20 cellular contexts compared by ENCODE assay signal in the genomic region with DNA sequence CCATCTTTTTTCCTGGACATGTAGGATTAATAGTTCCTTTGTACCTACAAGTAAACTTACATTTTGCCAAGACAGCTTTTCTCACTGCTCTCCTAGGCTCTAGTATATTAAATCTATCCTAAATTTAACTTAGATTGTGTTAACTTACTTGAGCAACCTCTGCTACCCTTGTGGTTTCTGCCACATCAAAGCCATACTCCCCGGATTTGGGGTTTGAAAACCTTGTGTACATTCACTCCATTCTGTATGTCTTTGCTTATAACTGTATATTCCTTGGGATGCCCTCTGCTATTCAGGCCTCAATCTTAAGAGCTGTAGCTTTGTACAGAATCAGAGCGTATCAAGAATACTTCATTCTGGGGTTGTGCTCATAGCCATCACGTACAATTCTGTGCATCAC.
A peak's percentile ranks its signal among the peaks of the same experiment; 100 is the strongest.
DNase-seq lines count a peak whose midpoint lies in the region; ATAC-seq lines count a peak whose summit lies in the region.
"Had no signal": no experiment of that assay in that cellular context is flagged by ENCODE, and none has a peak within 500 bp of the region (broad histone marks: within the 10 kb centered on the region; RNA-seq: fewer than 3 reads in every experiment).

No MANE protein-coding gene starts in this region.

- no peak overlapping the region for H2BK5ac ChIP-seq in trophoblast cell (ENCODE audit: low read depth, low read length, poor library complexity)

- H3K36me3 Mint-ChIP-seq in T-cell: peaks cover 7% of the 10 kb centered on the region
- H3K36me3 Mint-ChIP-seq in activated T-helper 1 cell treated with anti-CD3 and anti-CD28 coated beads, Interleukin-12 subunit alpha, Interleukin-12 subunit beta, Interleukin-2, Interleukin-4 antibody, amounts not matched to agents 30 ng/mL and 10 ng/mL and 1 ng/mL, durations not matched to agents 14 hours and 24 hours and 36 hours (ENCODE audit: low read depth): peaks cover 10% of the 10 kb centered on the region
- H3K36me3 Mint-ChIP-seq in immature natural killer cell: peaks cover 4 to 5% (median 4%) of the 10 kb centered on the region in 3 donors

- peaks cover 0 to 3% of the 10 kb centered on the region in 2 experiments for H3K36me3 ChIP-seq in trophoblast cell (ENCODE audit: control insufficient read depth in 1 of 2, insufficient read depth in 2 of 2, low read length in 2 of 2)
- H3K36me3 ChIP-seq: ascending aorta, vagina had no signal

- no peaks in the 10 kb centered on the region for H3K27me3 ChIP-seq in trophoblast cell (ENCODE audit: insufficient read depth, low read length)
- H3K27me3 ChIP-seq: ascending aorta, hepatocyte, vagina had no signal

- intact Hi-C loops in activated T-helper 1 cell treated with anti-CD3 and anti-CD28 coated beads, Interleukin-12 subunit alpha, Interleukin-12 subunit beta, Interleukin-2, Interleukin-4 antibody, amounts not matched to agents 30 ng/mL and 10 ng/mL and 1 ng/mL, durations not matched to agents 14 hours and 24 hours and 36 hours (cut with micrococcal nuclease): loop anchor here (2.0 kb wide), 1 partner anchor 60 kb away; the partner anchor contains the start of gene ARIH1

- no peak overlapping the region for H4K12ac ChIP-seq in trophoblast cell (ENCODE audit: low read depth, low read length)

- CTCF ChIA-PET in T-cell (lab: Charles Lee): interaction anchor here (0.7 to 2.1 kb wide), 4 partner anchors 59 to 159 kb away, joined by 3 to 9 read pairs (median 4); partner anchors contain the start of genes ARIH1 (in 1 of the 2) and HEXA (in 1 of the 2)

- no peak overlapping the region for H2AK5ac ChIP-seq in trophoblast cell (ENCODE audit: low read length)

- H3K9me3 ChIP-seq in trophoblast cell (ENCODE audit: insufficient read depth, low read depth, low read length): no peaks in the 10 kb centered on the region
- H3K9me3 ChIP-seq: ascending aorta, vagina had no signal

- no peaks in the 10 kb centered on the region for H3K79me1 ChIP-seq in trophoblast cell (ENCODE audit: low read length)

- H3K27me3 Mint-ChIP-seq in T-cell (no peaks in the 10 kb centered on the region), immature natural killer cell (ENCODE audit: low read depth in 3 of 3) (no peaks in the 10 kb centered on the region)
- no peaks in the 10 kb centered on the region for H3K27me3 Mint-ChIP-seq in activated T-helper 1 cell treated with anti-CD3 and anti-CD28 coated beads, Interleukin-12 subunit alpha, Interleukin-12 subunit beta, Interleukin-2, Interleukin-4 antibody, amounts not matched to agents 30 ng/mL and 10 ng/mL and 1 ng/mL, durations not matched to agents 14 hours and 24 hours and 36 hours (ENCODE audit: insufficient read depth)

- H3K4me1 Mint-ChIP-seq in T-cell: peaks cover 66 to 72% (median 70%) of the 10 kb centered on the region in 3 donors
- H3K4me1 Mint-ChIP-seq in activated T-helper 1 cell treated with anti-CD3 and anti-CD28 coated beads, Interleukin-12 subunit alpha, Interleukin-12 subunit beta, Interleukin-2, Interleukin-4 antibody, amounts not matched to agents 30 ng/mL and 10 ng/mL and 1 ng/mL, durations not matched to agents 14 hours and 24 hours and 36 hours (ENCODE audit: low read depth): peaks cover 23% of the 10 kb centered on the region
- H3K4me1 Mint-ChIP-seq in immature natural killer cell: peaks cover 38 to 93% of the 10 kb centered on the region in 2 donors

- H2AFZ ChIP-seq in trophoblast cell (ENCODE audit: insufficient read depth, low read length, poor library complexity): no peak overlapping the region
- H2AFZ ChIP-seq: hepatocyte had no signal

- H4K8ac ChIP-seq in trophoblast cell (ENCODE audit: low read depth, low read length): no peak overlapping the region

- no peak overlapping the region for H3K14ac ChIP-seq in trophoblast cell (ENCODE audit: low read length)

- H3K9me3 Mint-ChIP-seq in T-cell (peaks cover 0 to 5% (median 0%) of the 10 kb centered on the region in 3 donors), immature natural killer cell (peaks cover 0 to 4% (median under 1%) of the 10 kb centered on the region in 6 donors)
- H3K9me3 Mint-ChIP-seq in activated T-helper 1 cell treated with anti-CD3 and anti-CD28 coated beads, Interleukin-12 subunit alpha, Interleukin-12 subunit beta, Interleukin-2, Interleukin-4 antibody, amounts not matched to agents 30 ng/mL and 10 ng/mL and 1 ng/mL, durations not matched to agents 14 hours and 24 hours and 36 hours: no peaks in the 10 kb centered on the region

- H3K4me3 Mint-ChIP-seq in T-cell: peak overlapping the region in 1 of 3 donors; percentile 48
- no peak overlapping the region for H3K4me3 Mint-ChIP-seq in activated T-helper 1 cell treated with anti-CD3 and anti-CD28 coated beads, Interleukin-12 subunit alpha, Interleukin-12 subunit beta, Interleukin-2, Interleukin-4 antibody, amounts not matched to agents 30 ng/mL and 10 ng/mL and 1 ng/mL, durations not matched to agents 14 hours and 24 hours and 36 hours
- peak overlapping the region in 1 of 5 donors; percentile 11 for H3K4me3 Mint-ChIP-seq in immature natural killer cell
- H3K4me3 Mint-ChIP-seq: mesothelial cell of epicardium had no signal

- POLR2A ChIA-PET in T-cell (lab: Charles Lee): interaction anchor here (0.9 to 1.2 kb wide), 2 partner anchors 61 kb away, joined by 3 read pairs; no protein-coding TSS in a partner anchor

- ATAC-seq in T-cell (replicated peaks in 1 of 4): peak; percentile 48 to 91 (median 81)
- no peak for ATAC-seq in HG03457 (IDR thresholded peaks at IDR 0.05; ENCODE audit: unreplicated experiment)

- H3K4ac ChIP-seq in trophoblast cell (ENCODE audit: low read depth, low read length): peak overlapping the region; percentile 89

- no peak overlapping the region for H3K9ac ChIP-seq in trophoblast cell (ENCODE audit: low read length)

- H2BK120ac ChIP-seq in trophoblast cell (ENCODE audit: insufficient read depth, low read length, poor library complexity): no peak overlapping the region

- H4K91ac ChIP-seq in trophoblast cell (ENCODE audit: low read depth, low read length): no peak overlapping the region

- no peak overlapping the region for H3K18ac ChIP-seq in trophoblast cell (ENCODE audit: low read length)

- no peak overlapping the region for H3K27ac ChIP-seq in trophoblast cell (ENCODE audit: low read depth, low read length)
- H3K27ac ChIP-seq: ascending aorta, hepatocyte, SK-N-MC, vagina, VCaP had no signal

- no peak overlapping the region for H2BK12ac ChIP-seq in trophoblast cell (ENCODE audit: low read length)

- H3K27ac Mint-ChIP-seq in T-cell: no peak overlapping the region
- no peak overlapping the region for H3K27ac Mint-ChIP-seq in activated T-helper 1 cell treated with anti-CD3 and anti-CD28 coated beads, Interleukin-12 subunit alpha, Interleukin-12 subunit beta, Interleukin-2, Interleukin-4 antibody, amounts not matched to agents 30 ng/mL and 10 ng/mL and 1 ng/mL, durations not matched to agents 14 hours and 24 hours and 36 hours
- H3K27ac Mint-ChIP-seq in immature natural killer cell: peak overlapping the region in 2 of 6 donors; percentile 7 to 63
- H3K27ac Mint-ChIP-seq: mesothelial cell of epicardium had no signal

- H3K4me2 ChIP-seq in trophoblast cell (ENCODE audit: low read length): no peak overlapping the region
- H3K4me2 ChIP-seq: hepatocyte had no signal

- no peak overlapping the region for H3K23ac ChIP-seq in trophoblast cell (ENCODE audit: low read length)

- H3K79me2 ChIP-seq in trophoblast cell (ENCODE audit: control insufficient read depth, insufficient read depth, low read length, poor library complexity): no peaks in the 10 kb centered on the region

- no peaks in the 10 kb centered on the region for H3K4me1 ChIP-seq in trophoblast cell (ENCODE audit: control insufficient read depth in 1 of 2, insufficient read depth in 2 of 2, low read length in 2 of 2)
- H3K4me1 ChIP-seq: ascending aorta had no signal

- WGBS in trophoblast cell (ENCODE audit: extremely low coverage, insufficient coverage, insufficient read length): no CpG with 5 or more reads among the region's 3 CpGs

- H3K4me3 ChIP-seq in trophoblast cell (ENCODE audit: low read depth, low read length): no peak overlapping the region
- H3K4me3 ChIP-seq: ascending aorta, hepatocyte, SK-N-MC, vagina had no signal

- DNase-seq in activated effector memory CD4-positive, alpha-beta T cell treated with anti-CD3 and anti-CD28 coated beads, Interleukin-2, amount 50 U/mL, for 16 hours: peak; percentile 74
- DNase-seq in activated effector memory CD4-positive, alpha-beta T cell treated with Interleukin-2 at 50 U/mL for 16 hours: no peak
- peak in 27 of 34 experiments; percentile 20 to 56 (median 33) for DNase-seq in T-cell
- peak; percentile 31 for DNase-seq in activated T-helper 1 cell treated with anti-CD3 and anti-CD28 coated beads, Interleukin-12 subunit alpha, Interleukin-12 subunit beta, Interleukin-2, Interleukin-4 antibody, amounts not matched to agents 30 ng/mL and 10 ng/mL and 1 ng/mL, durations not matched to agents 14 hours and 24 hours and 36 hours (ENCODE audit: low spot score)
- peak in 1 of 2 donors; percentile 15 for DNase-seq in trophoblast cell
- no peak for DNase-seq in NCI-H1092 (lab: John Stamatoyannopoulos, UW)
- DNase-seq in immature natural killer cell: no peak
- DNase-seq: activated T-cell treated with anti-CD3 and anti-CD28 coated beads for 4 hours, kidney, NCI-H1436, NCI-H2171 treated with DMSO at 0.1 percent for 48 hours, retina, substantia nigra had no signal

Comparison
In these comparisons a context has a peak if more than half of its experiments do, and no peak if none do; other contexts are left out.
1. DNase-seq: peak in activated effector memory CD4-positive, alpha-beta T cell treated with anti-CD3 and anti-CD28 coated beads, Interleukin-2, amount 50 U/mL, for 16 hours (single experiment), T-cell (27 of 34) and activated T-helper 1 cell treated with anti-CD3 and anti-CD28 coated beads, Interleukin-12 subunit alpha, Interleukin-12 subunit beta, Interleukin-2, Interleukin-4 antibody, amounts not matched to agents 30 ng/mL and 10 ng/mL and 1 ng/mL, durations not matched to agents 14 hours and 24 hours and 36 hours (single experiment); none in activated effector memory CD4-positive, alpha-beta T cell treated with Interleukin-2 at 50 U/mL for 16 hours (single experiment), NCI-H1092 (single experiment) and immature natural killer cell (0 of 3).